Comparison of ENCODE assay signal across 9 cellular contexts in genomic region chrX:54891573-54891972, GRCh38. TPM values are rescaled to one million over a fixed set of nuclear protein-coding genes. Genes with fewer than 3 reads are reported as not detected.
A peak's percentile ranks its signal among the peaks of the same experiment; 100 is the strongest.
DNase-seq lines count a peak whose midpoint lies in the region; ATAC-seq and TF ChIP-seq lines count a peak whose summit lies in the region.
"Had no signal": no experiment of that assay in that cellular context is flagged by ENCODE, and none has a peak within 500 bp of the region (broad histone marks: within the 10 kb centered on the region; RNA-seq: fewer than 3 reads in every experiment).

No MANE protein-coding gene starts in this region.

- H3K4me3 ChIP-seq in osteoblast (ENCODE audit: insufficient read depth, low read length): no peak overlapping the region

- no peak overlapping the region for H3K27ac Mint-ChIP-seq in activated T-cell treated with anti-CD3 and anti-CD28 coated beads, Interleukin-2, amount 50 U/mL, for 24 hours
- H3K27ac Mint-ChIP-seq in effector memory CD8-positive, alpha-beta T cell: no peak overlapping the region

- H3K4me1 ChIP-seq in osteoblast (ENCODE audit: insufficient read depth, low read length): no peaks in the 10 kb centered on the region

- no peaks in the 10 kb centered on the region for H3K79me2 ChIP-seq in osteoblast (ENCODE audit: insufficient read depth, low read length)

- no peak overlapping the region for H2AFZ ChIP-seq in osteoblast (ENCODE audit: low read length)

- H3K9me3 Mint-ChIP-seq in activated T-cell treated with anti-CD3 and anti-CD28 coated beads, Interleukin-2, amount 50 U/mL, for 24 hours: no peaks in the 10 kb centered on the region
- no peaks in the 10 kb centered on the region for H3K9me3 Mint-ChIP-seq in effector memory CD8-positive, alpha-beta T cell
- H3K9me3 Mint-ChIP-seq: central memory CD8-positive, alpha-beta T cell had no signal

- in situ Hi-C loops in KBM-7 (cut with MboI; ENCODE audit: low pct_unique_long_range_greater_than_20kb, low sequenced_read_pairs): no loop called here

- H3K4me2 ChIP-seq in osteoblast (ENCODE audit: insufficient read depth, low read length): no peak overlapping the region

- H3K27ac ChIP-seq in osteoblast (ENCODE audit: low read depth, low read length): no peak overlapping the region

- no peaks in the 10 kb centered on the region for H3K27me3 ChIP-seq in osteoblast (ENCODE audit: insufficient read depth, low read length)

- no peaks in the 10 kb centered on the region for H3K9me3 ChIP-seq in osteoblast (ENCODE audit: low read depth, low read length)

- H3K27me3 Mint-ChIP-seq in activated T-cell treated with anti-CD3 and anti-CD28 coated beads, Interleukin-2, amount 50 U/mL, for 24 hours: peaks cover 42% of the 10 kb centered on the region
- peaks cover 32 to 41% of the 10 kb centered on the region in 2 donors for H3K27me3 Mint-ChIP-seq in effector memory CD8-positive, alpha-beta T cell

- no peaks in the 10 kb centered on the region for H3K36me3 Mint-ChIP-seq in activated T-cell treated with anti-CD3 and anti-CD28 coated beads, Interleukin-2, amount 50 U/mL, for 24 hours (ENCODE audit: low read depth)
- peaks cover 3% of the 10 kb centered on the region for H3K36me3 Mint-ChIP-seq in effector memory CD8-positive, alpha-beta T cell (ENCODE audit: insufficient read depth)

- DNase-seq in activated T-cell treated with anti-CD3 and anti-CD28 coated beads for 1 hour (ENCODE audit: low read depth): peak; percentile 19
- DNase-seq in activated T-cell treated with anti-CD3 and anti-CD28 coated beads, Interleukin-2, amount 50 U/mL, for 24 hours: no peak
- DNase-seq in KBM-7: peak; percentile 62
- DNase-seq in T follicular helper cell (ENCODE audit: low read depth): peak; percentile 31
- peak; percentile 4 to 26 (median 8) for DNase-seq in effector memory CD8-positive, alpha-beta T cell
- no peak for DNase-seq in osteoblast (ENCODE audit: insufficient read length, low spot score, missing footprints)
- DNase-seq in amniotic stem cell (lab: John Stamatoyannopoulos, UW): no peak
- no peak for DNase-seq in retina

- no peak overlapping the region for H3K4me3 Mint-ChIP-seq in activated T-cell treated with anti-CD3 and anti-CD28 coated beads, Interleukin-2, amount 50 U/mL, for 24 hours
- no peak overlapping the region for H3K4me3 Mint-ChIP-seq in effector memory CD8-positive, alpha-beta T cell
- H3K4me3 Mint-ChIP-seq: central memory CD8-positive, alpha-beta T cell had no signal

- ATAC-seq in effector memory CD8-positive, alpha-beta T cell (replicated peaks): peak; percentile 49

- no peaks in the 10 kb centered on the region for H3K36me3 ChIP-seq in osteoblast (ENCODE audit: insufficient read depth, low read length)

- H4K20me1 ChIP-seq in osteoblast (ENCODE audit: insufficient read depth, low read length): no peaks in the 10 kb centered on the region

- no peaks in the 10 kb centered on the region for H3K4me1 Mint-ChIP-seq in activated T-cell treated with anti-CD3 and anti-CD28 coated beads, Interleukin-2, amount 50 U/mL, for 24 hours (ENCODE audit: low read depth)
- H3K4me1 Mint-ChIP-seq in effector memory CD8-positive, alpha-beta T cell (ENCODE audit: low read depth in 2 of 2): no peaks in the 10 kb centered on the region
- H3K4me1 Mint-ChIP-seq: central memory CD8-positive, alpha-beta T cell had no signal

- TF ChIP-seq CTCF in osteoblast (IDR thresholded peaks at IDR 0.05; ENCODE audit: extremely low read depth, low read depth, low read length): peak; percentile 45

RNA-seq across cellular contexts. Expression of gene TRO, which starts 29.1 kb away (rescaled TPM):
- 22.4 and 25.6 TPM in 2 replicates for total RNA-seq in osteoblast

Comparison
In these comparisons a context has a peak if more than half of its experiments do, and no peak if none do; other contexts are left out.
1. DNase-seq: peak in activated T-cell treated with anti-CD3 and anti-CD28 coated beads for 1 hour (single experiment), KBM-7 (single experiment), T follicular helper cell (single experiment) and effector memory CD8-positive, alpha-beta T cell (3 of 3); none in activated T-cell treated with anti-CD3 and anti-CD28 coated beads, Interleukin-2, amount 50 U/mL, for 24 hours (single experiment), osteoblast (single experiment), amniotic stem cell (single experiment) and retina (single experiment).